10 cellular contexts compared by ENCODE assay signal in the genomic region with DNA sequence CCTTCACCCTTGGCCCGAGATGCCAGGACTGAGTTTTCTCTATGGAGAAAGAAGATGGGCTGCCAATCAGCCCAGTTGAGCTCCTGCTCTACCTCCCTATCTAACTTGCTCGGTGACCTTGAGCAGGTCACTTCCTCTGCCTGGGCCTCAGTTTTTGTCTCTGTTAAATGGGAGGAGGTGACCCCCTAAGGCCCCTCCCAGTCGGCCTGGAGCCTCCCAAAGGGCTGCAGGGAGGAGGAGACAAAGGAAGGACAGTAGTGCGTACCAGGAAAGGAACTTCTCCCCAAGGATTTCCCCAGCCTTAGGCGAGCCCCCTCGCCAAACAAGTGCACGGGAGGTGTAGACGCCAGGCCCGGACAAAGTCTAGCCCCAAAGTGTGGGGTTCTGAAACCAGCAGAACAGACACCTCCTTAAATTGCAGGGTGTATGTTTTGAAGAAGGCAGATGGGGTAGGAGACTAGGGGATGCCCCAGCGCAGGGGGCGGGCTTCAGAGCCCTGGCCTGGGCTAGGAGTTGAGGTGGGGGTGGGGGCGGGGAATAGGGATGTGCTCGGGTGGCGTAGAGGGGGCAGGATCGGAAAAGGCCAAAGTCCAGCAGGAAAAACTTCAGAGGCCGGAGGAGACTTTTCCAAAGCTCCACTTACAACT. TPM values are rescaled to one million over a fixed set of nuclear protein-coding genes. Genes with fewer than 3 reads are reported as not detected.
DNase-seq lines count a peak whose midpoint lies in the region; ATAC-seq, FAIRE-seq and TF ChIP-seq lines count a peak whose summit lies in the region.
"Had no signal": no experiment of that assay in that cellular context is flagged by ENCODE, and none has a peak within 500 bp of the region (broad histone marks: within the 10 kb centered on the region; RNA-seq: fewer than 3 reads in every experiment).

No MANE protein-coding gene starts in this region.

- peak overlapping the region; percentile 55 to 79 for H3K4me3 ChIP-seq in CD4-positive, alpha-beta memory T cell (ENCODE audit: low read length in 2 of 2)
- H3K4me3 ChIP-seq in PC-9 (peak overlapping the region; percentile 77; the same call in 1 of the 2 replicates), esophagus (ENCODE audit: low read depth in 1 of 2, low read length in 2 of 2) (peak overlapping the region; percentile 70 to 78), pancreas (peak overlapping the region; percentile 74 to 87 (median 80))

- TF ChIP-seq CTCF in PC-9 (conservative IDR thresholded peaks at IDR 0.05) (no peak), pancreas (IDR thresholded peaks at IDR 0.05) (no peak)

- peaks cover 0 to 27% of the 10 kb centered on the region in 2 donors for H3K36me3 Mint-ChIP-seq in CD4-positive, alpha-beta memory T cell

- H3F3A ChIP-seq in PC-9 (ENCODE audit: insufficient read depth, low read depth), result peaks cover 47% of the 10 kb centered on the region

- peaks cover 26 to 52% (median 39%) of the 10 kb centered on the region in 4 donors for H3K4me1 Mint-ChIP-seq in CD4-positive, alpha-beta memory T cell

- H3K9me3 ChIP-seq in CD4-positive, alpha-beta memory T cell (ENCODE audit: control insufficient read depth in 1 of 2, low read length in 2 of 2), result no peaks in the 10 kb centered on the region
- H3K9me3 ChIP-seq in PC-9 (ENCODE audit: insufficient read depth, low read depth), result no peaks in the 10 kb centered on the region
- no peaks in the 10 kb centered on the region for H3K9me3 ChIP-seq in esophagus (ENCODE audit: control insufficient read depth in 2 of 2, insufficient read depth in 1 of 2, low read depth in 1 of 2, low read length in 1 of 2)
- H3K9me3 ChIP-seq in pancreas, result no peaks in the 10 kb centered on the region

- H3K4me1 ChIP-seq in CD4-positive, alpha-beta memory T cell (ENCODE audit: insufficient read depth, low read length), result peaks cover 63% of the 10 kb centered on the region
- H3K4me1 ChIP-seq in PC-9 (replicated peaks; ENCODE audit: insufficient read depth) (peaks cover 16% of the 10 kb centered on the region), esophagus (ENCODE audit: control insufficient read depth in 2 of 2, insufficient read depth in 2 of 2, low read length in 1 of 2) (peaks cover 10 to 13% of the 10 kb centered on the region in 2 donors), pancreas (peaks cover 3 to 10% (median 6%) of the 10 kb centered on the region in 3 donors)

- POLR2A ChIA-PET in CD4-positive, alpha-beta memory T cell (lab: Charles Lee; ENCODE audit: partially characterized antibody), result interaction anchor here (0.6 to 3.0 kb wide), 15 partner anchors 9 to 893 kb away, joined by 3 to 24 read pairs (median 4); partner anchors contain the start of genes APOBEC3C, CBX6 and PDGFB
- POLR2A ChIA-PET in PC-9 (lab: Charles Lee; ENCODE audit: unreplicated experiment), result interaction anchor here (0.6 kb wide), 1 partner anchor 164 kb away, joined by 5 read pairs; no protein-coding TSS in a partner anchor

- peaks cover 0 to 3% of the 10 kb centered on the region in 2 donors for H3K27me3 Mint-ChIP-seq in CD4-positive, alpha-beta memory T cell

- no peaks in the 10 kb centered on the region for H4K20me1 ChIP-seq in PC-9 (ENCODE audit: insufficient read depth)

- TSS peak; percentile 13 for BruUV-seq in PC-9 (replicated peaks; lab: Mats Ljungman, UMichigan)

- no peak overlapping the region; the same call in 1 of the 2 replicates for H2AFZ ChIP-seq in PC-9

- no peaks in the 10 kb centered on the region for H3K9me2 ChIP-seq in PC-9 (ENCODE audit: insufficient read depth)

- DNase-seq in CD4-positive, alpha-beta memory T cell, result peak in 1 of 5 donors; percentile 58
- DNase-seq in PC-9 (no peak), pancreas (peak in 4 of 6 donors; percentile 35 to 56 (median 48)), NAMALWA (ENCODE audit: low spot score) (no peak), 8988T (no peak), NCI-H82 treated with DMSO at 0.1 percent for 48 hours (lab: John Stamatoyannopoulos, UW; ENCODE audit: unreplicated experiment) (no peak)
- DNase-seq: activated gamma-delta T cell had no signal

- no peaks in the 10 kb centered on the region for H3K9me3 Mint-ChIP-seq in CD4-positive, alpha-beta memory T cell

- peak overlapping the region; percentile 78 for H3K27ac ChIP-seq in CD4-positive, alpha-beta memory T cell (ENCODE audit: low read depth, low read length)
- H3K27ac ChIP-seq in PC-9 (no peak overlapping the region), esophagus (ENCODE audit: low read depth in 2 of 2, low read length in 1 of 2) (peak overlapping the region; percentile 90 to 93), pancreas (peak overlapping the region; percentile 53 to 91 (median 78))

- H3K4me2 ChIP-seq in PC-9, result peak overlapping the region; percentile 97

- CTCF ChIA-PET in CD4-positive, alpha-beta memory T cell (lab: Charles Lee; ENCODE audit: partially characterized antibody), result interaction anchor here (0.8 to 10.4 kb wide), 5 partner anchors 19 to 281 kb away, joined by 3 to 80 read pairs (median 4); partner anchors contain the start of gene RPL3
- CTCF ChIA-PET in PC-9 (lab: Charles Lee), result interaction anchor here (0.7 to 0.9 kb wide), 2 partner anchors 255 to 281 kb away, joined by 3 read pairs; no protein-coding TSS in a partner anchor

- 0 out of 2 replicates have a peak, but pooled peaks cover 3% of the 10 kb centered on the region for H3K79me2 ChIP-seq in PC-9 (ENCODE audit: low read depth)

- WGBS in esophagus, 2 donors, result 30 to 44% methylated on average over 16 of the region's 16 CpGs
- 40 to 41% methylated on average over 16 of the region's 16 CpGs for WGBS in pancreas, 2 donors

- no peak for FAIRE-seq in pancreas (lab: Jason Lieb, UNC)

- peak overlapping the region; percentile 71 to 99 (median 88) for H3K27ac Mint-ChIP-seq in CD4-positive, alpha-beta memory T cell

- H3K4me3 Mint-ChIP-seq in CD4-positive, alpha-beta memory T cell, result peak overlapping the region; percentile 75 to 89 (median 84)

- H3K27me3 ChIP-seq in CD4-positive, alpha-beta memory T cell (ENCODE audit: insufficient read depth, low read length), result peaks cover 7% of the 10 kb centered on the region
- no peaks in the 10 kb centered on the region for H3K27me3 ChIP-seq in PC-9 (ENCODE audit: insufficient read depth, low read depth)
- H3K27me3 ChIP-seq in esophagus (ENCODE audit: control insufficient read depth in 1 of 2, insufficient read depth in 2 of 2, low read length in 2 of 2), result no peaks in the 10 kb centered on the region
- H3K27me3 ChIP-seq in pancreas, result peaks cover 0 to 3% (median 0%) of the 10 kb centered on the region in 4 donors

- ATAC-seq in pancreas (no peak), HG03095 (IDR thresholded peaks at IDR 0.05; ENCODE audit: unreplicated experiment) (no peak)

- H3K36me3 ChIP-seq in CD4-positive, alpha-beta memory T cell (ENCODE audit: insufficient read depth, low read length), result peaks cover 7% of the 10 kb centered on the region
- H3K36me3 ChIP-seq in PC-9 (ENCODE audit: low read depth) (no peaks in the 10 kb centered on the region), esophagus (ENCODE audit: control insufficient read depth in 2 of 2, insufficient read depth in 2 of 2, low read length in 1 of 2) (peaks cover 0 to 3% of the 10 kb centered on the region in 2 donors), pancreas (no peaks in the 10 kb centered on the region)

- intact Hi-C loops in CD4-positive, alpha-beta memory T cell (cut with micrococcal nuclease), result loop anchor here (10.0 kb wide), 1 partner anchor 837 kb away; the partner anchor contains the start of gene CSNK1E
- intact Hi-C loops in PC-9 (cut with micrococcal nuclease; ENCODE audit: unreplicated experiment), result loop anchor here (5.0 kb wide), 2 partner anchors 166 to 371 kb away; partner anchors contain the start of genes ATF4 and RPL3
- intact Hi-C loops in pancreas (cut with DNase I), result no loop called here

RNA-seq across cellular contexts. Expression of gene CBX7, which starts 1.0 kb away (rescaled TPM):
- 100 to 1,000 TPM; 181 to 198 TPM for total RNA-seq in CD4-positive, alpha-beta memory T cell
- 10 to 100 TPM; 22.8 to 38.8 TPM for polyA plus RNA-seq in CD4-positive, alpha-beta memory T cell
- total RNA-seq in PC-9 (2021) (28.2 and 29.1 TPM in 2 replicates), pancreas (10 to 100 TPM; 17.2 to 28.8 (median 22.3) TPM)
- polyA plus RNA-seq in esophagus (10 to 100 TPM; 12.2 to 19.1 TPM), pancreas (10 to 100 TPM; 28.7 to 44.0 TPM)

RNA-seq across cellular contexts. Expression of gene APOBEC3H, which starts 54.4 kb away (rescaled TPM):
- total RNA-seq in CD4-positive, alpha-beta memory T cell, result 1 to 10 TPM; 7.5 to 8.5 TPM
- 1 to 10 TPM; 5.7 to 6.2 TPM for polyA plus RNA-seq in CD4-positive, alpha-beta memory T cell
- total RNA-seq in PC-9 (2021) (1.5 and 2.5 TPM in 2 replicates), pancreas (under 1 TPM in 2 of 6 donors, not detected in 4; 0.17 to 0.21 TPM)
- polyA plus RNA-seq in esophagus (under 1 TPM; 0.20 to 0.51 TPM), pancreas (under 1 TPM; 0.14 to 0.15 TPM)
- total RNA-seq: M059J had no signal

Comparison
In these comparisons a context has a peak if more than half of its experiments do, and no peak if none do; other contexts are left out.
1. DNase-seq: peak in pancreas (4 of 6); none in PC-9 (0 of 2), NAMALWA (single experiment), 8988T (single experiment) and NCI-H82 treated with DMSO at 0.1 percent for 48 hours (single experiment).
2. intact Hi-C loops: an anchor here in CD4-positive, alpha-beta memory T cell (10.0 kb wide) and PC-9 (5.0 kb wide); none called in pancreas.
3. Peak in every context shown above with its lines, with median percentiles within 50 percentile points of each other: H3K4me3 ChIP-seq.